Comparison of ENCODE assay signal across 8 cellular contexts in the genomic region with DNA sequence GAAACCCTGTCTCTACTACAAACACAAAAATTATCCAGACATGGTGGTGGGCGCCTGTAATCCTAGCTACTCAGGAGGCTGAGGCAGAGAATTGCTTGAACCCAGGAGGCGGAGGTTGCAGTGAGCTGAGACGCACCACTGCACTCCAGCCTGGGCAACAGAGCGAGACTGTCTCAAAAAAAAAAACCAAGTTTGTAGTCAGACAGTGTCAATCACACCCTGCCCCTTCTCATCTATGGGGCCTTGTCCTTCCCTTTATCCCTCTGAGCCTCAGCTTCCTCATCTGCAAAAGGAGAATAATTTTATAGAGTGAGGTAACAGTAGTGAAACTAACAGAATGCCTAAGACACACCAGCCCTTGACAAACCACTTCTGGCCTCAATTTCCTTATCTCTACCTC. TPM values are rescaled to one million over a fixed set of nuclear protein-coding genes. Genes with fewer than 3 reads are reported as not detected.
DNase-seq lines count a peak whose midpoint lies in the region; ATAC-seq, FAIRE-seq and TF ChIP-seq lines count a peak whose summit lies in the region.
"Not testable (repeated sequence)": the region's sequence is repeated elsewhere in the genome, so short reads cannot be mapped to it uniquely, and the experiment has no call there.

No MANE protein-coding gene starts in this region.

- DNase-seq in GM12891 (ENCODE audit: insufficient read length, low spot score); T-helper 17 cell; activated naive CD8-positive, alpha-beta T cell treated with anti-CD3 and anti-CD28 coated beads, Interleukin-2, amount 50 U/mL, for 24 hours; esophagus muscularis mucosa (ENCODE audit: extremely low spot score); lung (ENCODE audit: low spot score); psoas muscle; upper lobe of left lung: not testable (repeated sequence)
- peak; percentile 64 for DNase-seq in NB4 (ENCODE audit: low read depth)

- not testable (repeated sequence) for H3K27me3 ChIP-seq in esophagus muscularis mucosa; lung (ENCODE audit: control insufficient read depth, insufficient read depth); psoas muscle (ENCODE audit: insufficient read depth in 3 of 3, low read length in 2 of 3); upper lobe of left lung

- peaks cover 70% of the 10 kb centered on the region for H3K4me1 Mint-ChIP-seq in T-helper 17 cell
- peaks cover 87% of the 10 kb centered on the region for H3K4me1 Mint-ChIP-seq in activated naive CD8-positive, alpha-beta T cell treated with anti-CD3 and anti-CD28 coated beads, Interleukin-2, amount 50 U/mL, for 24 hours

- H3K36me3 Mint-ChIP-seq in T-helper 17 cell (ENCODE audit: low read depth); activated naive CD8-positive, alpha-beta T cell treated with anti-CD3 and anti-CD28 coated beads, Interleukin-2, amount 50 U/mL, for 24 hours (ENCODE audit: low read depth): not testable (repeated sequence)

- H3K27ac ChIP-seq in esophagus muscularis mucosa (replicated peaks in 1 of 4) = peak overlapping the region; percentile 90 to 98 (median 96)
- peak overlapping the region; percentile 92 to 93 for H3K27ac ChIP-seq in lung (ENCODE audit: low read depth in 1 of 2, low read length in 1 of 2)
- H3K27ac ChIP-seq in psoas muscle = peak overlapping the region; percentile 98
- peak overlapping the region; percentile 94 to 98 (median 97) for H3K27ac ChIP-seq in upper lobe of left lung

- not testable (repeated sequence) for H3K9me3 ChIP-seq in T-helper 17 cell (ENCODE audit: control insufficient read depth, low read length, poor library complexity, severe bottlenecking); esophagus muscularis mucosa; lung (ENCODE audit: control insufficient read depth in 2 of 2, insufficient read depth in 1 of 2, low read length in 1 of 2); psoas muscle; upper lobe of left lung

- intact Hi-C loops in esophagus muscularis mucosa (cut with DNase I); psoas muscle (cut with DNase I): not testable (repeated sequence)

- FAIRE-seq in GM12891 (lab: Jason Lieb, UNC) = peak; percentile 76

- WGBS in esophagus muscularis mucosa = 90% methylated on average over 4 of the region's 4 CpGs
- 83 to 84% methylated on average over 4 of the region's 4 CpGs for WGBS in lung, 2 donors
- 78 to 94% (median 84%) methylated on average over 4 of the region's 4 CpGs for WGBS in psoas muscle, 3 donors
- 74 to 85% methylated on average over 2 to 4 of the region's 4 CpGs for WGBS in upper lobe of left lung, 2 donors

- not testable (repeated sequence) for TF ChIP-seq EP300 in esophagus muscularis mucosa (IDR thresholded peaks at IDR 0.05); upper lobe of left lung (IDR thresholded peaks at IDR 0.05)

- TF ChIP-seq CTCF in NB4 (IDR thresholded peaks at IDR 0.05; ENCODE audit: low read depth, low read length); esophagus muscularis mucosa (IDR thresholded peaks at IDR 0.05); lung (IDR thresholded peaks at IDR 0.05; ENCODE audit: control extremely low read depth, extremely low read depth); psoas muscle (IDR thresholded peaks at IDR 0.05); upper lobe of left lung (IDR thresholded peaks at IDR 0.05): not testable (repeated sequence)

- H3K4me3 ChIP-seq in NB4 (ENCODE audit: low read depth, low read length); lung; upper lobe of left lung: not testable (repeated sequence)
- peak overlapping the region in 1 of 4 donors; percentile 17 for H3K4me3 ChIP-seq in esophagus muscularis mucosa
- peak overlapping the region; percentile 64 for H3K4me3 ChIP-seq in psoas muscle

- not testable (repeated sequence) for H3K36me3 ChIP-seq in esophagus muscularis mucosa; lung (ENCODE audit: control insufficient read depth in 2 of 2, insufficient read depth in 2 of 2, low read length in 2 of 2); psoas muscle (ENCODE audit: insufficient read depth in 1 of 2, low read depth in 1 of 2); upper lobe of left lung

- H3K4me3 Mint-ChIP-seq in T-helper 17 cell = peak overlapping the region; percentile 93
- peak overlapping the region; percentile 67 for H3K4me3 Mint-ChIP-seq in activated naive CD8-positive, alpha-beta T cell treated with anti-CD3 and anti-CD28 coated beads, Interleukin-2, amount 50 U/mL, for 24 hours

- TF ChIP-seq POLR2A in GM12891 (IDR thresholded peaks at IDR 0.05; ENCODE audit: low read depth, low read length); NB4 (IDR thresholded peaks at IDR 0.05; ENCODE audit: extremely low read depth, insufficient read length); esophagus muscularis mucosa (IDR thresholded peaks at IDR 0.05; ENCODE audit: low read depth); upper lobe of left lung (IDR thresholded peaks at IDR 0.05): not testable (repeated sequence)

- peak overlapping the region; percentile 98 for H3K27ac Mint-ChIP-seq in T-helper 17 cell
- peak overlapping the region; percentile 97 for H3K27ac Mint-ChIP-seq in activated naive CD8-positive, alpha-beta T cell treated with anti-CD3 and anti-CD28 coated beads, Interleukin-2, amount 50 U/mL, for 24 hours

- H3K4me1 ChIP-seq in esophagus muscularis mucosa (peaks cover 100% of the 10 kb centered on the region in 4 donors), lung (ENCODE audit: control insufficient read depth in 2 of 2, insufficient read depth in 2 of 2, low read length in 2 of 2) (peaks cover 26 to 70% of the 10 kb centered on the region in 2 donors), psoas muscle (peaks cover 94% of the 10 kb centered on the region), upper lobe of left lung (peaks cover 98 to 100% (median 99%) of the 10 kb centered on the region in 4 donors)

- not testable (repeated sequence) for ATAC-seq in T-helper 17 cell; activated naive CD8-positive, alpha-beta T cell treated with anti-CD3 and anti-CD28 coated beads, Interleukin-2, amount 50 U/mL, for 24 hours; lung (ENCODE audit: insufficient read depth, low FRiP score); psoas muscle; upper lobe of left lung (ENCODE audit: low FRiP score in 2 of 2)

- H3K27me3 Mint-ChIP-seq in T-helper 17 cell; activated naive CD8-positive, alpha-beta T cell treated with anti-CD3 and anti-CD28 coated beads, Interleukin-2, amount 50 U/mL, for 24 hours: not testable (repeated sequence)

- H3K9me3 Mint-ChIP-seq in activated naive CD8-positive, alpha-beta T cell treated with anti-CD3 and anti-CD28 coated beads, Interleukin-2, amount 50 U/mL, for 24 hours = not testable (repeated sequence)

TF ChIP-seq in GM12891, 5 proteins besides CTCF, POLR2A, EP300 and RAD21:
- peak; percentile 67 for TF ChIP-seq PAX5 (IDR thresholded peaks at IDR 0.05; ENCODE audit: insufficient read depth, low read length, severe bottlenecking)

RNA-seq across cellular contexts. Expression of a gene that starts 10.8 kb away (rescaled TPM):
- polyA plus RNA-seq in GM12891 (2012; ENCODE audit: low read depth, missing spikeins) = 5.5 TPM
- total RNA-seq in T-helper 17 cell (100 to 1,000 TPM; 186 to 204 TPM), esophagus muscularis mucosa (10 to 100 TPM; 19.1 to 66.2 (median 42.7) TPM), lung (10 to 100 TPM; 39.6 to 91.0 TPM), psoas muscle (100 to 1,000 TPM in 1 of 4 donors, 10 to 100 TPM in 3; 52.4 to 124 (median 68.0) TPM), upper lobe of left lung (10 to 100 TPM; 28.7 to 70.2 (median 66.4) TPM)
- polyA plus RNA-seq in lung (10 to 100 TPM; 23.3 to 30.4 TPM), psoas muscle (10 to 100 TPM in 1 of 3 donors, 1 to 10 TPM in 2; 8.1 to 31.2 (median 8.6) TPM)

RNA-seq across cellular contexts. Expression of a gene that starts 31.3 kb away (rescaled TPM):
- 4.4 TPM for polyA plus RNA-seq in GM12891 (2012; ENCODE audit: low read depth, missing spikeins)
- total RNA-seq in T-helper 17 cell = 10 to 100 TPM; 11.1 to 15.0 TPM
- under 1 TPM in 1 of 4 donors, not detected in 3; 0.17 TPM for total RNA-seq in esophagus muscularis mucosa
- total RNA-seq in lung = under 1 TPM in 1 of 2 donors, not detected in 1; 0.48 TPM
- under 1 TPM; 0.16 to 0.65 TPM for polyA plus RNA-seq in lung
- total RNA-seq in psoas muscle = under 1 TPM in 1 of 4 donors, not detected in 3; 0.17 TPM
- under 1 TPM; 0.14 to 0.25 (median 0.21) TPM for polyA plus RNA-seq in psoas muscle
- under 1 TPM in 4 of 6 donors, not detected in 2; under 0.01 to 0.17 (median 0.16) TPM for total RNA-seq in upper lobe of left lung

RNA-seq across cellular contexts. Expression of a gene that starts 41.1 kb away (rescaled TPM):
- polyA plus RNA-seq in GM12891 (2012; ENCODE audit: low read depth, missing spikeins) = 1.9 TPM
- total RNA-seq in T-helper 17 cell (not detected), esophagus muscularis mucosa (not detected), lung (not detected), psoas muscle (not detected), upper lobe of left lung (not detected)
- polyA plus RNA-seq in lung (under 1 TPM in 1 of 2 donors, not detected in 1; 0.07 TPM), psoas muscle (under 1 TPM in 1 of 3 donors, not detected in 2; 0.23 TPM)

RNA-seq across cellular contexts. Expression of a gene that starts 56.6 kb away (rescaled TPM):
- not detected for polyA plus RNA-seq in GM12891 (2012; ENCODE audit: low read depth, missing spikeins)
- not detected for total RNA-seq in T-helper 17 cell
- not detected for total RNA-seq in esophagus muscularis mucosa
- total RNA-seq in lung = not detected
- polyA plus RNA-seq in lung = not detected
- not detected for total RNA-seq in psoas muscle
- not detected for polyA plus RNA-seq in psoas muscle
- not detected for total RNA-seq in upper lobe of left lung

Comparison
In these comparisons a context has a peak if more than half of its experiments do, and no peak if none do; other contexts are left out.
1. RNA of a gene that starts 31.3 kb away (total RNA-seq): 11.1 to 15.0 TPM in T-helper 17 cell; 0.48 TPM in lung, under 0.01 to 0.17 TPM in upper lobe of left lung, 0.17 TPM in psoas muscle and 0.17 TPM in esophagus muscularis mucosa; every median in the first group is over 4 times any median in the second.
2. Peak in every context shown above with its lines, with median percentiles within 50 percentile points of each other: H3K27ac ChIP-seq.